22 cellular contexts compared by ENCODE assay signal in the genomic region with DNA sequence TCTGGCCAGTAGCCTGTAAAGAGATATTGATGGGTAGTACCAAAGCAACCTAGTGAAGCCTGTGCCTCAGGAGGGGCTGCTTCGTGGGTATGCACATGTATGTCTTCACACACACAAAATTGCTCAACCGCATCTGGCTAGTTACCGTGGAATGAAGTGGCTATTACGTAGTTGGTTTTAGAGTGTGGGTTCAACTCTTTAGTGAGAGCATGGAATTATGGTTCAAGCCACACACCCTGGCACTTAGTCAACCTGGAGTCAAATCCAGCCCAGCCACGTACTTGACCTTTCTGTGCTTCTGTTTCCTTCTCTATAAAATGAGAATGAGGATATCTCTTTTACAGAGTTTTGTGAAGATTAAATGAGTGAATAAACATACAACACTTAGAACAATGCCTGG.
"Had no signal": no experiment of that assay in that cellular context is flagged by ENCODE, and none has a peak within 500 bp of the region (broad histone marks: within the 10 kb centered on the region; RNA-seq: fewer than 3 reads in every experiment).

No MANE protein-coding gene starts in this region.

- DNase-seq: colonic mucosa; effector CD8-positive, alpha-beta T cell; endodermal cell; foreskin fibroblast; heart left ventricle; left cardiac atrium; left ventricle myocardium superior; mesendoderm; midbrain; naive thymus-derived CD4-positive, alpha-beta T cell; nucleus accumbens; right cardiac atrium; spleen; stimulated activated CD4-positive, alpha-beta T cell treated with anti-CD3 and anti-CD28 coated beads, Interleukin-2, amount 100 ng/mL, for 48 hours; stimulated activated naive B cell treated with anti-CD40 and anti-IgM and Interleukin-4, amounts not matched to agents 10 μg/mL and 1 μg/mL and 100 μg/mL, for 72 hours had no signal

- H3K27ac ChIP-seq: cardiac muscle cell, colonic mucosa, esophagus muscularis mucosa, gastroesophageal sphincter, heart left ventricle, hepatocyte, prostate gland, skin epidermis, spleen, thoracic aorta had no signal

- H3K4me3 ChIP-seq: cardiac muscle cell, colonic mucosa, esophagus muscularis mucosa, gastroesophageal sphincter, heart left ventricle, hepatocyte, prostate gland, skin epidermis, spleen, thoracic aorta had no signal

- ATAC-seq: gastroesophageal sphincter; left cardiac atrium; left ventricle myocardium superior; naive thymus-derived CD4-positive, alpha-beta T cell; stimulated activated naive B cell treated with anti-CD40 and anti-IgM and Interleukin-4, amounts not matched to agents 10 μg/mL and 1 μg/mL and 100 μg/mL, for 72 hours had no signal

- H3K4me1 ChIP-seq: colonic mucosa, prostate gland had no signal

- H3K27me3 ChIP-seq: cardiac muscle cell, colonic mucosa, esophagus muscularis mucosa, gastroesophageal sphincter, heart left ventricle, hepatocyte had no signal

- H3K36me3 ChIP-seq: cardiac muscle cell, colonic mucosa, esophagus muscularis mucosa, gastroesophageal sphincter, heart left ventricle, prostate gland, spleen, thoracic aorta had no signal

- H3K9me3 ChIP-seq: colonic mucosa, esophagus muscularis mucosa, gastroesophageal sphincter, heart left ventricle, prostate gland, spleen, thoracic aorta had no signal
